In genomic region chr14:77032854-77033621, GRCh38 we compare ENCODE assay signal across 8 cellular contexts. TPM values are rescaled to one million over a fixed set of nuclear protein-coding genes. Genes with fewer than 3 reads are reported as not detected.
A peak's percentile ranks its signal among the peaks of the same experiment; 100 is the strongest.
DNase-seq lines count a peak whose midpoint lies in the region; ATAC-seq and TF ChIP-seq lines count a peak whose summit lies in the region.

No MANE protein-coding gene starts in this region.

- peak; percentile 90 for DNase-seq in G401 (ENCODE audit: low spot score)
- peak; percentile 94 for DNase-seq in NCI-H526 treated with DMSO at 0.1 percent for 48 hours (lab: John Stamatoyannopoulos, UW)
- DNase-seq in activated CD4-positive, alpha-beta T cell treated with anti-CD3 and anti-CD28 coated beads, Interleukin-2, amount 50 U/mL, for 1 hour, result peak; percentile 76
- peak; percentile 90 for DNase-seq in dermis blood vessel endothelial cell
- DNase-seq in right lobe of liver, result peak; percentile 89 to 96 (median 94)
- peak; percentile 70 to 84 for DNase-seq in stimulated activated CD4-positive, alpha-beta T cell treated with anti-CD3 and anti-CD28 coated beads, Interleukin-4, amount 100 ng/mL, for 4 hours

- peak overlapping the region; percentile 99 to 100 (median 99) for H3K27ac ChIP-seq in right lobe of liver

- H3K4me3 ChIP-seq in right lobe of liver, result peak overlapping the region; percentile 46 to 65 (median 65)

- intact Hi-C loops in right lobe of liver (cut with DNase I), result no loop called here

- 2% methylated on average over 19 of the region's 50 CpGs for WGBS in right lobe of liver (ENCODE audit: insufficient coverage, low coverage, low lambda C conversion rate, missing lambda C conversion rate)

- peak in 1 of 4 donors; percentile 6 for TF ChIP-seq CTCF in right lobe of liver (IDR thresholded peaks at IDR 0.05)

- ATAC-seq in HG03460 (IDR thresholded peaks at IDR 0.05; ENCODE audit: unreplicated experiment), result peak; percentile 21
- peak; percentile 46 to 70 (median 64) for ATAC-seq in right lobe of liver
- ATAC-seq in GM19023 (IDR thresholded peaks at IDR 0.05; ENCODE audit: unreplicated experiment), result no peak

- peak; percentile 76 for TF ChIP-seq POLR2A in right lobe of liver (IDR thresholded peaks at IDR 0.05)

- H3K36me3 ChIP-seq in right lobe of liver, result no peaks in the 10 kb centered on the region

- no peaks in the 10 kb centered on the region for H3K9me3 ChIP-seq in right lobe of liver

- in situ Hi-C loops in G401 (cut with HindIII; ENCODE audit: low sequenced_read_pairs), result no loop called here

- no peaks in the 10 kb centered on the region for H3K27me3 ChIP-seq in right lobe of liver

- peaks cover 0 to 66% (median 30%) of the 10 kb centered on the region in 4 donors for H3K4me1 ChIP-seq in right lobe of liver

RNA-seq across cellular contexts. Expression of gene IRF2BPL, which starts 4.5 kb away (rescaled TPM):
- 57.2 and 59.4 TPM in 2 replicates for total RNA-seq in G401 (2014; rRNA removed; shearing (Covaris generic))
- 11.6 and 17.9 TPM in 2 replicates for total RNA-seq in dermis blood vessel endothelial cell
- 10 to 100 TPM; 11.7 to 18.1 (median 13.7) TPM for total RNA-seq in right lobe of liver
